Comparison of ENCODE assay signal across 1 cellular context in the genomic region with DNA sequence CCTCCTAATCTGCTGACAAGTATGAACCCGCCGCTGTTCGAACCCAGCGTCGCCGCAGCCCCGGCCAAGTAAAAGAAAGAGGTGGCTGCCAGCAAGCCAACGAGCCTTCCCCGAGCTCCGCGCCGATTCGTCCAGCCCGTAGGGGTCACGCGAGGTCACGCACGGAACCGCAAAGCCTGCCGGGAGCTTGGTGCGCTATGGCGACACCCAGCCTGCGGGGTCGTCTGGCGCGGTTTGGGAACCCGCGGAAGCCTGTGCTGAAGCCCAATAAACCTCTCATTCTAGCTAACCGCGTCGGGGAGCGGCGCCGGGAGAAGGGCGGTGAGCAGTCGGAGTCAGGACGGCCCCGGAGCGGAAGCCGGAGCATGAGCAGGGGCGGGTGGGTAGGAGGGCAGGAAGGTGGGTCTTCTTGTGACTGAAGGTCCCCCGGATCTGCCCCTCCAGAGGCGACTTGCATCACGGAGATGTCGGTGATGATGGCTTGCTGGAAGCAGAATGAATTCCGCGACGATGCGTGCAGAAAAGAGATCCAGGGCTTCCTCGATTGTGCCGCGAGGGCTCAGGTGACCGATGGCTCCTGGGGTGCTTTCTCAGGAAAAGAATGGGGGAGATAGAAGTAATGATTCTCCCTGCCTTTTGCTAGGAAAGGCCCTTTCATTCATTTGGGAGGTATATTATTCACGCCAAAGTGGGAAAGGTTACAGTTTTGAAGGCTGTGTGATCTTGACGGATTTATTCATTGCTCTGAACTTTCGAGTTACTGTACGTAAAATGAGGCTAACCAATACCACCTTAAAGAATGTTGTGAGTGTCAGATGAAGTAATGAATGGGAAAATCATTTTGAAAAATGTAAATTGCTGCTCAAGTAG.
TF ChIP-seq lines count a peak whose summit lies in the region.

A gene (plus strand): TSS at position 170 of the 870 bp plus-strand sequence. CDS start 28 bp downstream, at position 198.

TF ChIP-seq in K562, 482 proteins besides CTCF, POLR2A, EP300 and RAD21 (continued from another document and continues in another):
- TF ChIP-seq, protein P1, sequence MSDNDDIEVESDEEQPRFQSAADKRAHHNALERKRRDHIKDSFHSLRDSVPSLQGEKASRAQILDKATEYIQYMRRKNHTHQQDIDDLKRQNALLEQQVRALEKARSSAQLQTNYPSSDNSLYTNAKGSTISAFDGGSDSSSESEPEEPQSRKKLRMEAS (CRISPR knock-in tag; IDR thresholded peaks at IDR 0.05), result peak; percentile 84
- TF ChIP-seq KAT8 (IDR thresholded peaks at IDR 0.05; ENCODE audit: low read depth) (no peak), PHF20 (IDR thresholded peaks at IDR 0.05; ENCODE audit: partially characterized antibody) (peak; percentile 86), ATF7 (IDR thresholded peaks at IDR 0.05) (peak; percentile 82), HMG20B (CRISPR knock-in tag; IDR thresholded peaks at IDR 0.05) (no peak), GABPB2 (CRISPR knock-in tag; conservative IDR thresholded peaks at IDR 0.05) (no peak), ZNF184 (CRISPR knock-in tag; IDR thresholded peaks at IDR 0.05) (no peak), NCOA6 (IDR thresholded peaks at IDR 0.05) (no peak), PRMT5 (CRISPR knock-in tag; IDR thresholded peaks at IDR 0.05) (no peak), COPS2 (conservative IDR thresholded peaks at IDR 0.05) (no peak), ARNT (IDR thresholded peaks at IDR 0.05) (no peak), PYGO2 (tag; IDR thresholded peaks at IDR 0.05) (no peak), SAP30 (IDR thresholded peaks at IDR 0.05; ENCODE audit: borderline replicate concordance, insufficient read depth, low read depth, low read length, poor library complexity, severe bottlenecking) (peak; percentile 66), ZNF24 (IDR thresholded peaks at IDR 0.05) (peak; percentile 90), ZNF41 (CRISPR knock-in tag; conservative IDR thresholded peaks at IDR 0.05) (no peak), ZNF224 (CRISPR knock-in tag; IDR thresholded peaks at IDR 0.05) (peak; percentile 49; the same call in 1 of the 2 replicates), KDM5B (IDR thresholded peaks at IDR 0.05; ENCODE audit: insufficient replicate concordance, low read depth, low read length) (peak; percentile 93), NFYB (IDR thresholded peaks at IDR 0.05; ENCODE audit: extremely low read depth, insufficient read length) (no peak), L3MBTL2 (IDR thresholded peaks at IDR 0.05) (peak; percentile 80), GATAD2B (IDR thresholded peaks at IDR 0.05; ENCODE audit: borderline replicate concordance) (no peak), ZFX (CRISPR knock-in tag; IDR thresholded peaks at IDR 0.05) (peak; percentile 45; the same call in 1 of the 2 replicates), SUPT5H (IDR thresholded peaks at IDR 0.05) (peak; percentile 97), NFRKB (IDR thresholded peaks at IDR 0.05; ENCODE audit: low read depth) (peak; percentile 78), ZBTB7A (IDR thresholded peaks at IDR 0.05; ENCODE audit: borderline replicate concordance, control insufficient read depth, low read depth, low read length) (peak; percentile 95), MED1 (CRISPR knock-in tag; IDR thresholded peaks at IDR 0.05; ENCODE audit: borderline replicate concordance) (no peak), NR3C1 (CRISPR knock-in tag; IDR thresholded peaks at IDR 0.05) (no peak), ZFPM2 (CRISPR knock-in tag; IDR thresholded peaks at IDR 0.05) (no peak), CBFB (CRISPR knock-in tag; IDR thresholded peaks at IDR 0.05) (peak; percentile 98), TEAD1 (CRISPR knock-in tag; IDR thresholded peaks at IDR 0.05) (peak; percentile 12 to 65; a peak in 1 of 4 replicates), CEBPG (CRISPR knock-in tag; IDR thresholded peaks at IDR 0.05) (peak; percentile 60; the same call in 1 of the 2 replicates), CEBPG (tag; conservative IDR thresholded peaks at IDR 0.05 in 1 of 2, IDR thresholded peaks at IDR 0.05 in 1 of 2) (peak in 1 of 2 experiments; percentile 37; a peak in 1 of 4 replicates), RFX5 (IDR thresholded peaks at IDR 0.05; ENCODE audit: low read depth, low read length) (no peak)
- TF ChIP-seq, protein P2, sequence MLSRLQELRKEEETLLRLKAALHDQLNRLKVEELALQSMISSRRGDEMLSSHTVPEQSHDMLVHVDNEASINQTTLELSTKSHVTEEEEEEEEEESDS (CRISPR knock-in tag; IDR thresholded peaks at IDR 0.05), result no peak
- TF ChIP-seq, protein P3, sequence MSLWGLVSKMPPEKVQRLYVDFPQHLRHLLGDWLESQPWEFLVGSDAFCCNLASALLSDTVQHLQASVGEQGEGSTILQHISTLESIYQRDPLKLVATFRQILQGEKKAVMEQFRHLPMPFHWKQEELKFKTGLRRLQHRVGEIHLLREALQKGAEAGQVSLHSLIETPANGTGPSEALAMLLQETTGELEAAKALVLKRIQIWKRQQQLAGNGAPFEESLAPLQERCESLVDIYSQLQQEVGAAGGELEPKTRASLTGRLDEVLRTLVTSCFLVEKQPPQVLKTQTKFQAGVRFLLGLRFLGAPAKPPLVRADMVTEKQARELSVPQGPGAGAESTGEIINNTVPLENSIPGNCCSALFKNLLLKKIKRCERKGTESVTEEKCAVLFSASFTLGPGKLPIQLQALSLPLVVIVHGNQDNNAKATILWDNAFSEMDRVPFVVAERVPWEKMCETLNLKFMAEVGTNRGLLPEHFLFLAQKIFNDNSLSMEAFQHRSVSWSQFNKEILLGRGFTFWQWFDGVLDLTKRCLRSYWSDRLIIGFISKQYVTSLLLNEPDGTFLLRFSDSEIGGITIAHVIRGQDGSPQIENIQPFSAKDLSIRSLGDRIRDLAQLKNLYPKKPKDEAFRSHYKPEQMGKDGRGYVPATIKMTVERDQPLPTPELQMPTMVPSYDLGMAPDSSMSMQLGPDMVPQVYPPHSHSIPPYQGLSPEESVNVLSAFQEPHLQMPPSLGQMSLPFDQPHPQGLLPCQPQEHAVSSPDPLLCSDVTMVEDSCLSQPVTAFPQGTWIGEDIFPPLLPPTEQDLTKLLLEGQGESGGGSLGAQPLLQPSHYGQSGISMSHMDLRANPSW (CRISPR knock-in tag; IDR thresholded peaks at IDR 0.05), result no peak; the same call in 1 of the 2 replicates
- TF ChIP-seq, protein P4, sequence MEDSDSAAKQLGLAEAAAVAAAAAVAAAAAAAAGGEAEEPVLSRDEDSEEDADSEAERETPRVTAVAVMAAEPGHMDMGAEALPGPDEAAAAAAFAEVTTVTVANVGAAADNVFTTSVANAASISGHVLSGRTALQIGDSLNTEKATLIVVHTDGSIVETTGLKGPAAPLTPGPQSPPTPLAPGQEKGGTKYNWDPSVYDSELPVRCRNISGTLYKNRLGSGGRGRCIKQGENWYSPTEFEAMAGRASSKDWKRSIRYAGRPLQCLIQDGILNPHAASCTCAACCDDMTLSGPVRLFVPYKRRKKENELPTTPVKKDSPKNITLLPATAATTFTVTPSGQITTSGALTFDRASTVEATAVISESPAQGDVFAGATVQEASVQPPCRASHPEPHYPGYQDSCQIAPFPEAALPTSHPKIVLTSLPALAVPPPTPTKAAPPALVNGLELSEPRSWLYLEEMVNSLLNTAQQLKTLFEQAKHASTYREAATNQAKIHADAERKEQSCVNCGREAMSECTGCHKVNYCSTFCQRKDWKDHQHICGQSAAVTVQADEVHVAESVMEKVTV (CRISPR knock-in tag; IDR thresholded peaks at IDR 0.05), result no peak
- TF ChIP-seq, protein P5, sequence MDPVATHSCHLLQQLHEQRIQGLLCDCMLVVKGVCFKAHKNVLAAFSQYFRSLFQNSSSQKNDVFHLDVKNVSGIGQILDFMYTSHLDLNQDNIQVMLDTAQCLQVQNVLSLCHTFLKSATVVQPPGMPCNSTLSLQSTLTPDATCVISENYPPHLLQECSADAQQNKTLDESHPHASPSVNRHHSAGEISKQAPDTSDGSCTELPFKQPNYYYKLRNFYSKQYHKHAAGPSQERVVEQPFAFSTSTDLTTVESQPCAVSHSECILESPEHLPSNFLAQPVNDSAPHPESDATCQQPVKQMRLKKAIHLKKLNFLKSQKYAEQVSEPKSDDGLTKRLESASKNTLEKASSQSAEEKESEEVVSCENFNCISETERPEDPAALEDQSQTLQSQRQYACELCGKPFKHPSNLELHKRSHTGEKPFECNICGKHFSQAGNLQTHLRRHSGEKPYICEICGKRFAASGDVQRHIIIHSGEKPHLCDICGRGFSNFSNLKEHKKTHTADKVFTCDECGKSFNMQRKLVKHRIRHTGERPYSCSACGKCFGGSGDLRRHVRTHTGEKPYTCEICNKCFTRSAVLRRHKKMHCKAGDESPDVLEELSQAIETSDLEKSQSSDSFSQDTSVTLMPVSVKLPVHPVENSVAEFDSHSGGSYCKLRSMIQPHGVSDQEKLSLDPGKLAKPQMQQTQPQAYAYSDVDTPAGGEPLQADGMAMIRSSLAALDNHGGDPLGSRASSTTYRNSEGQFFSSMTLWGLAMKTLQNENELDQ (CRISPR knock-in tag; IDR thresholded peaks at IDR 0.05; ENCODE audit: borderline replicate concordance), result no peak
- TF ChIP-seq, protein P6, sequence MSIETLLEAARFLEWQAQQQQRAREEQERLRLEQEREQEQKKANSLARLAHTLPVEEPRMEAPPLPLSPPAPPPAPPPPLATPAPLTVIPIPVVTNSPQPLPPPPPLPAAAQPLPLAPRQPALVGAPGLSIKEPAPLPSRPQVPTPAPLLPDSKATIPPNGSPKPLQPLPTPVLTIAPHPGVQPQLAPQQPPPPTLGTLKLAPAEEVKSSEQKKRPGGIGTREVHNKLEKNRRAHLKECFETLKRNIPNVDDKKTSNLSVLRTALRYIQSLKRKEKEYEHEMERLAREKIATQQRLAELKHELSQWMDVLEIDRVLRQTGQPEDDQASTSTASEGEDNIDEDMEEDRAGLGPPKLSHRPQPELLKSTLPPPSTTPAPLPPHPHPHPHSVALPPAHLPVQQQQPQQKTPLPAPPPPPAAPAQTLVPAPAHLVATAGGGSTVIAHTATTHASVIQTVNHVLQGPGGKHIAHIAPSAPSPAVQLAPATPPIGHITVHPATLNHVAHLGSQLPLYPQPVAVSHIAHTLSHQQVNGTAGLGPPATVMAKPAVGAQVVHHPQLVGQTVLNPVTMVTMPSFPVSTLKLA (conservative IDR thresholded peaks at IDR 0.05), result peak; percentile 74 to 91
- TF ChIP-seq, protein P7, sequence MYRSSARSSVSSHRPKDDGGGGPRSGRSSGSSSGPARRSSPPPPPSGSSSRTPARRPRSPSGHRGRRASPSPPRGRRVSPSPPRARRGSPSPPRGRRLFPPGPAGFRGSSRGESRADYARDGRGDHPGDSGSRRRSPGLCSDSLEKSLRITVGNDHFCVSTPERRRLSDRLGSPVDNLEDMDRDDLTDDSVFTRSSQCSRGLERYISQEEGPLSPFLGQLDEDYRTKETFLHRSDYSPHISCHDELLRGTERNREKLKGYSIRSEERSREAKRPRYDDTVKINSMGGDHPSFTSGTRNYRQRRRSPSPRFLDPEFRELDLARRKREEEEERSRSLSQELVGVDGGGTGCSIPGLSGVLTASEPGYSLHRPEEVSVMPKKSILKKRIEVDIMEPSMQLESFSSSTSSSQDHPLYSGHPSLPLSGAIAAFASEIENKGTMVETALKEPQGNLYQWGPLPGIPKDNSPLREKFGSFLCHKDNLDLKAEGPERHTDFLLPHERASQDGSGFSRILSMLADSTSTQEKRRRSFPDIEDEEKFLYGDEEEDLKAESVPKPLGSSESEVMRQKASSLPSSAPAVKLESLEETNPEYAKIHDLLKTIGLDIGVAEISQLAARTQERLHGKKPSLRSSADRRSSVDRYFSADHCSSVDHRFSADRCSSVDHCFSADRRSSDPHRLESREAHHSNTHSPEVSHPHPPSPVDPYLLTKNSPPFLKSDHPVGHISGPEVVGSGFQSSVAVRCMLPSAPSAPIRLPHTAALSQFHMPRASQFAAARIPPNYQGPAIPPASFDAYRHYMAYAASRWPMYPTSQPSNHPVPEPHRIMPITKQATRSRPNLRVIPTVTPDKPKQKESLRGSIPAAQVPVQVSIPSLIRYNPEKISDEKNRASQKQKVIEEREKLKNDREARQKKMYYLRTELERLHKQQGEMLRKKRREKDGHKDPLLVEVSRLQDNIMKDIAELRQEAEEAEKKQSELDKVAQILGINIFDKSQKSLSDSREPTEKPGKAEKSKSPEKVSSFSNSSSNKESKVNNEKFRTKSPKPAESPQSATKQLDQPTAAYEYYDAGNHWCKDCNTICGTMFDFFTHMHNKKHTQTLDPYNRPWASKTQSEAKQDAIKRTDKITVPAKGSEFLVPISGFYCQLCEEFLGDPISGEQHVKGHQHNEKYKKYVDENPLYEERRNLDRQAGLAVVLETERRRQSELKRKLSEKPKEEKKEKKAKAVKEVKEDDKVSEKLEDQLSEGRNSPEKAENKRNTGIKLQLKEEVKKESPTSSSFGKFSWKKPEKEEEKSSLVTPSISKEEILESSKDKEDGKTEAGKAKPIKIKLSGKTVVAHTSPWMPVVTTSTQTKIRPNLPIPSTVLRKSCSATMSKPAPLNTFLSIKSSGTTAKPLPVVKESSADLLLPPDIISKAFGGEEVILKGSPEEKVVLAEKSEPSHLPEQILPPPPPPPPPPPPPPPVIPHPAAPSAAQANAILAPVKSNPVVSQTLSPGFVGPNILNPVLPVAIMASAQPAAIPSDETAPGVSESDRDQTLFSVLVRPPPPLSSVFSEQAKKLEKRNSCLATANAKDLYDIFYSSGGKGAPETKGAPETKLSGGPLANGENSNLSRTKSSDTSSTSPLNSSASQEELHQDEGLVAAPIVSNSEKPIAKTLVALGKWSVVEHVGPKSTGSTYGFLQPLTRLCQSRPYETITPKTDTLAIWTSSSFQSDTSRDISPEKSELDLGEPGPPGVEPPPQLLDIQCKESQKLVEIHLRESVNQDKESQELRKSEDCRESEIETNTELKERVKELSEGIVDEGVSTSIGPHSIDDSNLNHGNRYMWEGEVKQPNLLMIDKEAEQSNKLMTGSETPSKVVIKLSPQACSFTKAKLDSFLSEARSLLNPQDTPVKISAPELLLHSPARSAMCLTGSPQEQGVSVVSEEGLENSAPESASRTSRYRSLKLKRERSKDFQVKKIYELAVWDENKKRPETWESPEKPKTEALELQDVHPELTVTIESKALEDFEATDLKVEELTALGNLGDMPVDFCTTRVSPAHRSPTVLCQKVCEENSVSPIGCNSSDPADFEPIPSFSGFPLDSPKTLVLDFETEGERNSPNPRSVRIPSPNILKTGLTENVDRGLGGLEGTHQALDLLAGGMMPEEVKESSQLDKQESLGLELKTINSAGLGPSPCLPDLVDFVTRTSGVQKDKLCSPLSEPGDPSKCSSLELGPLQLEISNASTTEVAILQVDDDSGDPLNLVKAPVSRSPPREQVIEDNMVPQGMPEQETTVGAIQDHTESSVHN (IDR thresholded peaks at IDR 0.05; ENCODE audit: borderline replicate concordance in 1 of 2, low read depth in 1 of 2), result no peak
- TF ChIP-seq, protein P8, sequence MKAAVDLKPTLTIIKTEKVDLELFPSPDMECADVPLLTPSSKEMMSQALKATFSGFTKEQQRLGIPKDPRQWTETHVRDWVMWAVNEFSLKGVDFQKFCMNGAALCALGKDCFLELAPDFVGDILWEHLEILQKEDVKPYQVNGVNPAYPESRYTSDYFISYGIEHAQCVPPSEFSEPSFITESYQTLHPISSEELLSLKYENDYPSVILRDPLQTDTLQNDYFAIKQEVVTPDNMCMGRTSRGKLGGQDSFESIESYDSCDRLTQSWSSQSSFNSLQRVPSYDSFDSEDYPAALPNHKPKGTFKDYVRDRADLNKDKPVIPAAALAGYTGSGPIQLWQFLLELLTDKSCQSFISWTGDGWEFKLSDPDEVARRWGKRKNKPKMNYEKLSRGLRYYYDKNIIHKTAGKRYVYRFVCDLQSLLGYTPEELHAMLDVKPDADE (conservative IDR thresholded peaks at IDR 0.05; ENCODE audit: control insufficient read depth, low read depth, low read length), result peak; percentile 55; the same call in 1 of the 2 replicates
- TF ChIP-seq, protein P9, sequence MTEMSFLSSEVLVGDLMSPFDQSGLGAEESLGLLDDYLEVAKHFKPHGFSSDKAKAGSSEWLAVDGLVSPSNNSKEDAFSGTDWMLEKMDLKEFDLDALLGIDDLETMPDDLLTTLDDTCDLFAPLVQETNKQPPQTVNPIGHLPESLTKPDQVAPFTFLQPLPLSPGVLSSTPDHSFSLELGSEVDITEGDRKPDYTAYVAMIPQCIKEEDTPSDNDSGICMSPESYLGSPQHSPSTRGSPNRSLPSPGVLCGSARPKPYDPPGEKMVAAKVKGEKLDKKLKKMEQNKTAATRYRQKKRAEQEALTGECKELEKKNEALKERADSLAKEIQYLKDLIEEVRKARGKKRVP (CRISPR knock-in tag; IDR thresholded peaks at IDR 0.05), result no peak
